In the genomic region with DNA sequence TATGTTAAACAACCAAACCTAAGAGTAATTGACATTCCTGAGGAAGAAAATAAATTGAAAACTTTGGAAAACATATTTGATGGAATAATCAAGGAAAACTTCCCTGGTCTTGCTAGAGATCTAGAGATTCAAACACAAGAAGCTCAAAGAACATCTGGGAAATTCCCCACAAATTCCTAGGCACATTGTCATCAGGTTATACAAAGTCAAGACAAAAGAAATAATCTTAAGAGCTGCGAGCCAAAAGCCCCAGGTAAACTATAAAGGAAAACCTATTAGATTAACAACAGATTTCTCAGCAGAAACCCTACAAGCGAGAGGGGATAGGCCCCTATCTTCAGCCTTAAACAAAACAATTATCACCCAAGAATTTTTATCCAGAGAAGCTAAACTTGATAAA, we compare ENCODE assay signal across 1 cellular context.
TF ChIP-seq lines count a peak whose summit lies in the region.

No MANE protein-coding gene starts in this region.

TF ChIP-seq in H1, 55 proteins besides CTCF, POLR2A, EP300 and RAD21:
- no peak for TF ChIP-seq EGR1 (IDR thresholded peaks at IDR 0.05; ENCODE audit: borderline replicate concordance, low read depth, low read length)
- TF ChIP-seq JUND (IDR thresholded peaks at IDR 0.05; ENCODE audit: low read length) = peak; percentile 67; the same call in 1 of the 2 replicates
- TF ChIP-seq TCF12 (IDR thresholded peaks at IDR 0.05; ENCODE audit: low read depth, low read length) = peak; percentile 36; the same call in 1 of the 2 replicates
- TF ChIP-seq SIX5 (IDR thresholded peaks at IDR 0.05; ENCODE audit: low read depth, low read length) = no peak
- peak; percentile 40; the same call in 1 of the 2 replicates for TF ChIP-seq TEAD4 (IDR thresholded peaks at IDR 0.05; ENCODE audit: low read depth, low read length)
